10 cellular contexts compared by ENCODE assay signal in the genomic region with DNA sequence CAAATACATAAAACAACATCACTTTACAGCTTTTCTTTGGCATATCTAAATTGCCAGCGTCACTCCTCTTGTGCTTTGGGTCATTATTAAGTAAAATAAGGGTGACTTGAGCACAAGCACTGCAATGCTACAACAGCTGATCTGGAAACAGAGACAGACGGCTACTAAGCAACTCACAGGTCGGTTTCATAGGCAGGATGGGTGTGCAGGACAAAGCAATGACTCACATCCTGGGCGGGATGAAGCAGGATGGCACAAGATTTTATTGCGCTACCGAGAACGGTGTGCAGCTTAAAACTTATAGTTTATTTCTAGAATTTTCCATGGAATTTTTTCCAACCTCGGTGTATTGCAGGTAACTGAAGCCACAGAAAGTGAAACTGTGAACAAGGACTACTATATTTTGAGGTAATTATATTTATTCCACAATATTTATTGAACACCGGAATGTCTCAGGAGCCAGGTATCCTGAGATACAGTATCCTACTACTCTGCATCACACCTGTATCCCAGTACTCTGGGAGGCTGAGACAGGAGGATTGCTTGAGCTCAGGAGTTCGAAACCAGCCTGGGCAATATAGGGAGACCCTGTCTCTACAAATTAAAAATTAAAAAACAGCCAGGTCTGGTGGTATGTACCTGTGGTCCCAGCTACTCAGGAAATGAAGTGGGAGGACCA.
DNase-seq lines count a peak whose midpoint lies in the region; ATAC-seq, FAIRE-seq and TF ChIP-seq lines count a peak whose summit lies in the region.
"Had no signal": no experiment of that assay in that cellular context is flagged by ENCODE, and none has a peak within 500 bp of the region (broad histone marks: within the 10 kb centered on the region; RNA-seq: fewer than 3 reads in every experiment).

No MANE protein-coding gene starts in this region.

- intact Hi-C loops in left cardiac atrium (cut with DNase I) = no loop called here

- TF ChIP-seq CTCF in right atrium auricular region (IDR thresholded peaks at IDR 0.05) = no peak

- no peaks in the 10 kb centered on the region for H3K27me3 ChIP-seq in right atrium auricular region

- FAIRE-seq in urothelium cell line (lab: Jason Lieb, UNC) = peak; percentile 97

- peak; percentile 27 for DNase-seq in left cardiac atrium
- DNase-seq in right atrium auricular region (ENCODE audit: low spot score) = no peak
- peak; percentile 91 for DNase-seq in amniotic epithelial cell (ENCODE audit: low read depth)
- DNase-seq in islet precursor cell = peak; percentile 72
- peak; percentile 89 for DNase-seq in urothelium cell line (ENCODE audit: low spot score)
- no peak for DNase-seq in 8988T
- DNase-seq in SHP77 treated with DMSO at 0.1 percent for 48 hours (lab: John Stamatoyannopoulos, UW) = no peak
- DNase-seq: caudate nucleus, NCI-H2227 treated with DMSO at 0.1 percent for 48 hours had no signal

- H3K4me3 ChIP-seq in right atrium auricular region = peak overlapping the region in 1 of 2 donors; percentile 6

- ATAC-seq in left cardiac atrium (peak in 1 of 2 donors; percentile 38), GM21515 (IDR thresholded peaks at IDR 0.05; ENCODE audit: unreplicated experiment) (no peak)

- no peaks in the 10 kb centered on the region for H3K36me3 ChIP-seq in right atrium auricular region

- peak overlapping the region in 1 of 2 donors; percentile 41 for H3K27ac ChIP-seq in right atrium auricular region

- peaks cover 0 to 6% of the 10 kb centered on the region in 2 donors for H3K4me1 ChIP-seq in right atrium auricular region

- H3K9me3 ChIP-seq in right atrium auricular region = no peaks in the 10 kb centered on the region

Comparison
In these comparisons a context has a peak if more than half of its experiments do, and no peak if none do; other contexts are left out.
1. DNase-seq: peak in left cardiac atrium (single experiment), amniotic epithelial cell (single experiment), islet precursor cell (single experiment) and urothelium cell line (single experiment); none in right atrium auricular region (single experiment), 8988T (single experiment) and SHP77 treated with DMSO at 0.1 percent for 48 hours (single experiment).